In the genomic region with DNA sequence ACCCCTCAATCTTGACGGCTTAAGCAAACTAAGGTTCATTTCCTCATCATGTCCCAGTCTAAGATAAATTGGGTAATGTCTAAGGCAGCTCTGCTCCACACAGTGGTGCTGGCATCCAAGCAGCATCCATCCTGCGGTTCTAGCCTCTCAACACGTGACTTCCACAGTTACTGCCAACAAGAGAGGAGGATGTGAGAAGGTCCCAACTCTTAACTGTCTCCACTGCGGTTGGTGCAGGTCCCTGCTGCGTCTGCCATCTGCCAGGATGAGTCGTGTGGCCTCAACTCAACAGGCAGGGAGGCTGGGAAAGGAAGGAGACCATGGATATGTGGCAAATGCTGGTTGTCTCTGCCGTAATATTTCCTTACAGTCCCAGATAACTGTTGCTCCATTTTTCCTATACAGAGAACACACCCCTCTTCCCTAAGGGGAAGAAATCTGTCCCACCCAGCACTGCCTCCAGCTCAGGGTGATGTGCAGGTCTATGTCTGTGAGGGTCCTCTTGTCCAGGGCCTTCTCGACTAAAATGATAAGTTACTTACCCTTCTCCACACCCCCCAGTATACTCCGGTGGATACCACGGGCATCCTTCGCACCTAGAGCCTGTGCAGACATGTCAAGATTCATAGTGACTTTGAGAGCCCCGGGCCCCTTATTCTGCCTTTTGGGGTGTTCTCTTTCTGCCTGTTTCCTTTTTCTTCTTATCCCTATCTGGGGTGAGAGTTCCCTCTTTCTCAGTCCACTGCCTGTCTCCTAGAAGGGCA, we compare ENCODE assay signal across 19 cellular contexts.
A peak's percentile ranks its signal among the peaks of the same experiment; 100 is the strongest.
DNase-seq lines count a peak whose midpoint lies in the region; ATAC-seq lines count a peak whose summit lies in the region.
"Had no signal": no experiment of that assay in that cellular context is flagged by ENCODE, and none has a peak within 500 bp of the region (broad histone marks: within the 10 kb centered on the region; RNA-seq: fewer than 3 reads in every experiment).

No MANE protein-coding gene starts in this region.

- H3K4me1 Mint-ChIP-seq in naive thymus-derived CD8-positive, alpha-beta T cell = no peaks in the 10 kb centered on the region
- H3K4me1 Mint-ChIP-seq: H9 had no signal

- no peaks in the 10 kb centered on the region for H3K4me1 ChIP-seq in SJCRH30
- H3K4me1 ChIP-seq: A549, Caco-2 had no signal

- in situ Hi-C loops in G401 (cut with HindIII; ENCODE audit: low sequenced_read_pairs) = no loop called here

- peak; percentile 8 for DNase-seq in A172 (ENCODE audit: low spot score)
- peak; percentile 21 for DNase-seq in G401 (ENCODE audit: low spot score)
- peak; percentile 90 for DNase-seq in MV-4-11 (lab: John Stamatoyannopoulos, UW)
- peak; percentile 67 for DNase-seq in mesenteric fat pad (ENCODE audit: low spot score)
- DNase-seq in NCI-H1417 treated with DMSO at 0.1 percent for 48 hours (lab: John Stamatoyannopoulos, UW) = no peak
- no peak for DNase-seq in SJCRH30
- DNase-seq in naive thymus-derived CD8-positive, alpha-beta T cell = no peak
- DNase-seq in HCEC 1CT = no peak
- DNase-seq: AML-193; Caco-2; CD4-positive, alpha-beta T cell; GDM1; GOT3; H9; IMR-90; KG1 had no signal

- no peak overlapping the region for H3K4me3 ChIP-seq in SJCRH30
- H3K4me3 ChIP-seq: A549 had no signal

- POLR2A ChIA-PET in naive thymus-derived CD8-positive, alpha-beta T cell (lab: Charles Lee) = no interaction called here

- H3K4me3 Mint-ChIP-seq in naive thymus-derived CD8-positive, alpha-beta T cell = no peak overlapping the region
- H3K4me3 Mint-ChIP-seq: CD4-positive, alpha-beta T cell; H9 had no signal

- H3K27ac Mint-ChIP-seq in naive thymus-derived CD8-positive, alpha-beta T cell = no peak overlapping the region
- H3K27ac Mint-ChIP-seq: CD4-positive, alpha-beta T cell; H9 had no signal

- H3K27ac ChIP-seq in SJCRH30 = no peak overlapping the region
- H3K27ac ChIP-seq: A549, C4-2B, HL-60 had no signal

- H3K36me3 ChIP-seq in SJCRH30 = no peaks in the 10 kb centered on the region

- H3K27me3 ChIP-seq in SJCRH30 = no peaks in the 10 kb centered on the region

- no peak for ATAC-seq in naive thymus-derived CD8-positive, alpha-beta T cell
- ATAC-seq: A549 had no signal

- no peaks in the 10 kb centered on the region for H3K36me3 Mint-ChIP-seq in naive thymus-derived CD8-positive, alpha-beta T cell

- H3K9me3 Mint-ChIP-seq in naive thymus-derived CD8-positive, alpha-beta T cell = peaks cover 0 to 6% (median 0%) of the 10 kb centered on the region in 9 donors

- no peaks in the 10 kb centered on the region for H3K27me3 Mint-ChIP-seq in naive thymus-derived CD8-positive, alpha-beta T cell
- H3K27me3 Mint-ChIP-seq: CD4-positive, alpha-beta T cell had no signal

- H3K9me3 ChIP-seq in SJCRH30 (replicated peaks) = no peaks in the 10 kb centered on the region
- H3K9me3 ChIP-seq: Caco-2 had no signal

Comparison
In these comparisons a context has a peak if more than half of its experiments do, and no peak if none do; other contexts are left out.
1. DNase-seq: peak in A172 (single experiment), G401 (single experiment), MV-4-11 (single experiment) and mesenteric fat pad (single experiment); none in NCI-H1417 treated with DMSO at 0.1 percent for 48 hours (single experiment), SJCRH30 (0 of 2), naive thymus-derived CD8-positive, alpha-beta T cell (0 of 10) and HCEC 1CT (single experiment).